Comparison of ENCODE assay signal across 8 cellular contexts in the genomic region with DNA sequence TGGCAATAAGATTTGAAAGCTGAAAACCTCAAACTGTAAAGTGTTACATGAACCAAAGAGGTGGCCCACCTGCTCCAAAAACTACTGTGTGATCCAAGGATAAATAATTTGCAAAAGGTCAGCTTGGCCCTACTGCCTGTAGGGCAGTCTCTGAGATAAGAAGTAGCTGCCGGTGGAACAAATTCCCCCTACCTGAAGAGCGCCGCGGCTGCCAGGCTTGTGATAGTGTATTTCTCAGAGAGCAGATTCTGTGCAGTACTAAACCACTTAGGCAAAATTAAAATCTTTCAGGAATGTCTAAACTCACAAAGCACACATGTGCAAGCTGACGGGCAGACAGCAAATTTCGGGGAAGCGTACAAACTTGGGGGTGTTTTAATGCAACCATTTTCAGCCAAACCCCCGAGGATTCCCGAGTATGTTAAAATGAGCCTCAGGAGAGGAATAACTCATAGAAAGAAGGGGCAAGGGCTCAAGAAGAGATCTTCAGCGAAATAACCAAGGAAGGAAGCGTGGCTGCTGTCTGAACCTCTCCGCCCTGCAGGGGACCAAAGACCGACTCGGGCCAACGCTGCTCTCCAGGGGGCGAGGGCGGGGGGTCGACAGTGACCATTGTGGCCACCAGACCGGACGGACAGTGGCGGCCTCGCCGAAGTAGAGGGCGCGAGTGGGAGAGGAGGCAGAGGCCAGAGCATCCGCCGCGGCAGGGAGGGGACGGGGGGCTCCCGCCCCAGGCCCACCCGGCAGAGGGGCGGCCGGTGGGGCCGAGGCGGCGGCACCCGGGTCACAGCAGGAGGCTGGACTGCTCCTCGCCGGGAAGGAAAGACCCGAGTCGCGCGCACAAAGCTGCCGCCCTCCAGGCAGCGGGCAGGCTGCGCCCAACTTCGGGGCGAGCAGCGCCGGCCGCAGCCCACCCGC. TPM values are rescaled to one million over a fixed set of nuclear protein-coding genes. Genes with fewer than 3 reads are reported as not detected.
DNase-seq lines count a peak whose midpoint lies in the region; ATAC-seq and TF ChIP-seq lines count a peak whose summit lies in the region.

No MANE protein-coding gene starts in this region.

- H3K36me3 ChIP-seq in adrenal gland (replicated peaks in 1 of 2) (no peaks in the 10 kb centered on the region), iPS-15b (ENCODE audit: control insufficient read depth, insufficient read depth, low read length) (no peaks in the 10 kb centered on the region), skeletal muscle satellite cell (ENCODE audit: insufficient read depth, low read length) (no peaks in the 10 kb centered on the region)

- 0 to 2% (median 1%) methylated on average over 14 to 52 of the region's 52 CpGs for WGBS in adrenal gland, 4 donors

- POLR2A ChIA-PET in AG04450 (lab: Yijun Ruan, JAX) = no interaction called here

- intact Hi-C loops in adrenal gland (cut with DNase I) = loop anchor here in 1 of 2 donors (10.0 kb wide), 1 partner anchor 158 kb away; no protein-coding TSS in a partner anchor

- H3K9me3 ChIP-seq in AG04450 (ENCODE audit: control insufficient read depth, insufficient read depth, low read length) (no peaks in the 10 kb centered on the region), adrenal gland (replicated peaks in 1 of 3) (no peaks in the 10 kb centered on the region), iPS-15b (ENCODE audit: control insufficient read depth, insufficient read depth, low read length) (no peaks in the 10 kb centered on the region), skeletal muscle satellite cell (replicated peaks; ENCODE audit: low read length) (no peaks in the 10 kb centered on the region)

- H3K27ac ChIP-seq in AG04450 (ENCODE audit: low read depth, low read length) = peak overlapping the region; percentile 54
- peak overlapping the region in 3 of 5 donors; percentile 69 to 81 (median 75) for H3K27ac ChIP-seq in adrenal gland

- DNase-seq in AG04450 (ENCODE audit: low read depth, low spot score) (no peak), GM10266 (ENCODE audit: extremely low spot score) (no peak), NCI-H526 treated with DMSO at 0.1 percent for 48 hours (lab: John Stamatoyannopoulos, UW) (peak; percentile 34), adrenal gland (peak in 6 of 7 donors; percentile 9 to 35 (median 24)), RKO (ENCODE audit: low spot score) (no peak)

- TF ChIP-seq POLR2A in adrenal gland (IDR thresholded peaks at IDR 0.05) = no peak

- peak; percentile 10 for ATAC-seq in HG02840 (IDR thresholded peaks at IDR 0.05; ENCODE audit: low FRiP score, unreplicated experiment)

- H3K4me2 ChIP-seq in skeletal muscle satellite cell (ENCODE audit: low read length) = peak overlapping the region; percentile 95

- TF ChIP-seq CTCF in AG04450 (IDR thresholded peaks at IDR 0.05; ENCODE audit: low read depth, low read length) (no peak), GM10266 (IDR thresholded peaks at IDR 0.05; ENCODE audit: control insufficient read depth, insufficient read depth, low read depth, missing control alignments) (peak; percentile 2), adrenal gland (IDR thresholded peaks at IDR 0.05) (peak in 2 of 6 experiments; percentile 5 to 7)

- CTCF ChIA-PET in AG04450 (lab: Charles Lee) = interaction anchor here (0.5 to 1.0 kb wide), 3 partner anchors 9 to 159 kb away, joined by 3 to 4 read pairs (median 4); no protein-coding TSS in a partner anchor

- H3K9ac ChIP-seq in iPS-15b (ENCODE audit: low read depth, low read length) (peak overlapping the region; percentile 38), skeletal muscle satellite cell (ENCODE audit: low read depth, low read length) (peak overlapping the region; percentile 90)

- H3K4me1 ChIP-seq in adrenal gland (replicated peaks in 1 of 2) (peaks cover 6 to 19% of the 10 kb centered on the region in 2 donors), iPS-15b (ENCODE audit: control insufficient read depth, insufficient read depth, low read length) (no peaks in the 10 kb centered on the region), skeletal muscle satellite cell (ENCODE audit: control insufficient read depth, insufficient read depth, low read length) (peaks cover 29% of the 10 kb centered on the region)

- H3K4me3 ChIP-seq in AG04450 (ENCODE audit: low read depth, low read length) = peak overlapping the region; percentile 85
- H3K4me3 ChIP-seq in adrenal gland = peak overlapping the region; percentile 46 to 83 (median 58)
- peak overlapping the region; percentile 84 for H3K4me3 ChIP-seq in iPS-15b (ENCODE audit: low read depth, low read length)
- H3K4me3 ChIP-seq in skeletal muscle satellite cell (ENCODE audit: low read length) = peak overlapping the region; percentile 92

- H3K27me3 ChIP-seq in AG04450 (ENCODE audit: control insufficient read depth, insufficient read depth, low read length) (no peaks in the 10 kb centered on the region), adrenal gland (no peaks in the 10 kb centered on the region), iPS-15b (ENCODE audit: control insufficient read depth, insufficient read depth, low read length) (no peaks in the 10 kb centered on the region), skeletal muscle satellite cell (ENCODE audit: control insufficient read depth, insufficient read depth, low read length) (no peaks in the 10 kb centered on the region)

RNA-seq across cellular contexts. Expression of a gene that starts 0.9 kb away (rescaled TPM):
- polyA plus RNA-seq in AG04450 (2011; rRNA removed) (59.4 and 80.3 TPM in 2 replicates), adrenal gland (10 to 100 TPM in 1 of 3 donors, 1 to 10 TPM in 2; 3.8 to 14.7 (median 4.3) TPM)
- polyA minus RNA-seq in AG04450 (2011; rRNA and poly(A)+ RNA removed) = 41.7 and 70.3 TPM in 2 replicates
- 10 to 100 TPM; 14.1 to 27.1 (median 19.2) TPM for total RNA-seq in adrenal gland
- total RNA-seq in skeletal muscle satellite cell (2012; rRNA removed) = 84.1 and 105 TPM in 2 replicates

Comparison
In these comparisons a context has a peak if more than half of its experiments do, and no peak if none do; other contexts are left out.
1. DNase-seq: peak in NCI-H526 treated with DMSO at 0.1 percent for 48 hours (single experiment) and adrenal gland (6 of 7); none in AG04450 (single experiment), GM10266 (single experiment) and RKO (single experiment).
2. Peak in every context shown above with its lines, with median percentiles within 50 percentile points of each other: H3K4me3 ChIP-seq.